In genomic region chr11:11351042-11351586, GRCh38 we compare ENCODE assay signal across 22 cellular contexts. TPM values are rescaled to one million over a fixed set of nuclear protein-coding genes. Genes with fewer than 3 reads are reported as not detected.
"Had no signal": no experiment of that assay in that cellular context is flagged by ENCODE, and none has a peak within 500 bp of the region (broad histone marks: within the 10 kb centered on the region; RNA-seq: fewer than 3 reads in every experiment).

No MANE protein-coding gene starts in this region.

- H3K4me2 ChIP-seq: neural progenitor cell, SK-N-SH had no signal

- DNase-seq: activated CD4-positive, alpha-beta T cell treated with anti-CD3 and anti-CD28 coated beads for 1 hour; activated CD4-positive, alpha-beta T cell treated with anti-CD3 and anti-CD28 coated beads, Interleukin-2, amount 50 U/mL, for 4 hours; activated naive CD4-positive, alpha-beta T cell treated with anti-CD3 and anti-CD28 coated beads, Interleukin-2, amount 10 ng/mL, durations not matched to agents 7 days and 5 days; activated T-cell treated with anti-CD3 and anti-CD28 coated beads, Interleukin-2, amount 50 U/mL, for 1 hour; body of pancreas; central memory CD4-positive, alpha-beta T cell; effector CD4-positive, alpha-beta T cell; left colon; lower lobe of right lung; midbrain; naive B cell; pancreas; SK-N-SH; T-cell; T1000; tibial artery had no signal

- H3K9me3 ChIP-seq: body of pancreas, gastroesophageal sphincter, lower lobe of right lung, pancreas, SK-N-SH, tibial artery had no signal

- H3K4me1 ChIP-seq: body of pancreas, neural progenitor cell, pancreas had no signal

- H3K9ac ChIP-seq: neural progenitor cell, SK-N-SH had no signal

- H3K4me3 ChIP-seq: body of pancreas, coronary artery, gastroesophageal sphincter, lower lobe of right lung, neural progenitor cell, pancreas, tibial artery had no signal

- FAIRE-seq: endothelial cell of umbilical vein, pancreas had no signal

- H3K36me3 Mint-ChIP-seq: activated naive CD4-positive, alpha-beta T cell treated with anti-CD3 and anti-CD28 coated beads, Interleukin-2, amount 10 ng/mL, durations not matched to agents 7 days and 5 days; naive B cell; neural progenitor cell; stimulated activated effector memory CD8-positive, alpha-beta T cell treated with anti-CD3 and anti-CD28 coated beads, Interleukin-12 subunit alpha, Interleukin-12 subunit beta, amount 100 ng/mL, for 72 hours; T-cell had no signal

- H3K36me3 ChIP-seq: gastroesophageal sphincter, lower lobe of right lung, neural progenitor cell, pancreas, tibial artery had no signal

- H3K27ac ChIP-seq: body of pancreas, lower lobe of right lung, neural progenitor cell, pancreas, tibial artery had no signal

- H3K27me3 ChIP-seq: body of pancreas, gastroesophageal sphincter, neural progenitor cell, pancreas, tibial artery had no signal

- H2AFZ ChIP-seq: neural progenitor cell had no signal

- H3K9me3 Mint-ChIP-seq: activated naive CD4-positive, alpha-beta T cell treated with anti-CD3 and anti-CD28 coated beads, Interleukin-2, amount 10 ng/mL, durations not matched to agents 7 days and 5 days; activated T-helper 2 cell treated with anti-CD3 and anti-CD28 coated beads, Interferon-gamma antibody, Interleukin-2, Interleukin-4, amounts not matched to agents 10 μg/mL and 5 μg/mL and 100 μg/mL, durations not matched to agents 14 hours and 24 hours and 36 hours; naive B cell; neural progenitor cell; stimulated activated effector memory CD8-positive, alpha-beta T cell treated with anti-CD3 and anti-CD28 coated beads, Interleukin-12 subunit alpha, Interleukin-12 subunit beta, amount 100 ng/mL, for 72 hours; T-cell had no signal

- H3K27ac Mint-ChIP-seq: activated naive CD4-positive, alpha-beta T cell treated with anti-CD3 and anti-CD28 coated beads, Interleukin-2, amount 10 ng/mL, durations not matched to agents 7 days and 5 days; activated T-helper 2 cell treated with anti-CD3 and anti-CD28 coated beads, Interferon-gamma antibody, Interleukin-2, Interleukin-4, amounts not matched to agents 10 μg/mL and 5 μg/mL and 100 μg/mL, durations not matched to agents 14 hours and 24 hours and 36 hours; naive B cell; neural progenitor cell; stimulated activated effector memory CD8-positive, alpha-beta T cell treated with anti-CD3 and anti-CD28 coated beads, Interleukin-12 subunit alpha, Interleukin-12 subunit beta, amount 100 ng/mL, for 72 hours; T-cell had no signal

- H3K4me3 Mint-ChIP-seq: activated naive CD4-positive, alpha-beta T cell treated with anti-CD3 and anti-CD28 coated beads, Interleukin-2, amount 10 ng/mL, durations not matched to agents 7 days and 5 days; naive B cell; neural progenitor cell; stimulated activated effector memory CD8-positive, alpha-beta T cell treated with anti-CD3 and anti-CD28 coated beads, Interleukin-12 subunit alpha, Interleukin-12 subunit beta, amount 100 ng/mL, for 72 hours; T-cell had no signal

- H3K4me1 Mint-ChIP-seq: activated naive CD4-positive, alpha-beta T cell treated with anti-CD3 and anti-CD28 coated beads, Interleukin-2, amount 10 ng/mL, durations not matched to agents 7 days and 5 days; naive B cell; stimulated activated effector memory CD8-positive, alpha-beta T cell treated with anti-CD3 and anti-CD28 coated beads, Interleukin-12 subunit alpha, Interleukin-12 subunit beta, amount 100 ng/mL, for 72 hours; T-cell had no signal

RNA-seq across cellular contexts. Expression of gene CSNK2A3, which starts 1.9 kb away (rescaled TPM):
- total RNA-seq: endothelial cell of umbilical vein had no signal
